In the genomic region with DNA sequence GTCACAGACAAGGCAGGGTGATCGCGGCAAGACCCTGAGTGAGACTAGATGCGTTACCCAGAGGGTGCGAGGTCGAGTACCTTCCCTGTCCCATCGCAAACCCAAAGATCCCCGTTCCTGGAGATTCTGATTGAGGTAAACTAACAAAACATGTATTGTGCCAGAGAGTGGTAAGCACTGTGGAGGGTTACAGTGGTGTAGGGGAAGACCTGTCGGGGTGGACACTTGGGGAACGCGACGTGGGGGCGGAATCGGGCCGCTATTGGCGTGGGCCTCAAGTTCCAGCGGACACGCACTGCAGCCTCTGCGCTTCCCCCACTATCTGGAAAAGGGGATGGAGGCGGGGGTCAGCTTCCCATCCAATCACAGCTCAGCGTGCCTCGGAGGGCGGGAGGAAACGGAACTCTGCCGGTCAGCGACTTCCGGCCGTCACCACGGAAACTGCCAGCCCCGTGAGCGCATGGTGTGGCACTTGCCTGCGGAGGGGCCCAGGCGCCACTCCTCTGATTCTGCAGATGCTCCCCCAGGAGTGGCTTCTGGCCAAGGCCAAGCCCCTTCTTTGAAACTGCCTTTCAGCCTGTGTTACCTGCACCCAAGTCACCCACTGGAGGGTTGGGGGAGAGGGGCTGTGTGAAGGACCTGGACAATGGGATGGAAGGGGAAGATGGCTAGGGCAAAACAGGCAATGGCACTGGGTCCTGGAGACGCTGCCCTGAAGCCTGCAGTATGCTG, we compare ENCODE assay signal across 8 cellular contexts. TPM values are rescaled to one million over a fixed set of nuclear protein-coding genes. Genes with fewer than 3 reads are reported as not detected.
DNase-seq lines count a peak whose midpoint lies in the region; ATAC-seq, FAIRE-seq and TF ChIP-seq lines count a peak whose summit lies in the region.

No MANE protein-coding gene starts in this region.

- H3K27me3 ChIP-seq in esophagus muscularis mucosa, result peaks cover 0 to 8% (median 0%) of the 10 kb centered on the region in 4 donors

- FAIRE-seq in GM12892 (lab: Jason Lieb, UNC), result no peak

- no peak for ATAC-seq in HG03039 (IDR thresholded peaks at IDR 0.05; ENCODE audit: unreplicated experiment)
- no peak for ATAC-seq in HG03521 (IDR thresholded peaks at IDR 0.05; ENCODE audit: unreplicated experiment)

- intact Hi-C loops in esophagus muscularis mucosa (cut with DNase I), result no loop called here

- no peaks in the 10 kb centered on the region for H3K9me3 ChIP-seq in esophagus muscularis mucosa

- TF ChIP-seq EP300 in esophagus muscularis mucosa (IDR thresholded peaks at IDR 0.05), result no peak

- H3K27ac ChIP-seq in esophagus muscularis mucosa (replicated peaks in 1 of 4) (peak overlapping the region; percentile 96 to 100 (median 100)), substantia nigra (ENCODE audit: low read depth, low read length, poor library complexity, severe bottlenecking) (peak overlapping the region; percentile 100)

- DNase-seq in GM12892 (ENCODE audit: insufficient read length), result peak; percentile 93
- peak; percentile 87 for DNase-seq in HS-27A (ENCODE audit: low read depth)
- peak; percentile 69 for DNase-seq in activated CD8-positive, alpha-beta memory T cell treated with anti-CD3 and anti-CD28 coated beads, Interleukin-2, amount 50 U/mL, for 24 hours (ENCODE audit: extremely low read depth)
- peak; percentile 98 for DNase-seq in esophagus muscularis mucosa (ENCODE audit: extremely low spot score)
- DNase-seq in myocyte (ENCODE audit: low read depth), result peak; percentile 96
- no peak for DNase-seq in substantia nigra (lab: John Stamatoyannopoulos, UW)

- H3K36me3 ChIP-seq in esophagus muscularis mucosa, result peaks cover 12 to 20% (median 16%) of the 10 kb centered on the region in 4 donors

- no peak for TF ChIP-seq CTCF in esophagus muscularis mucosa (IDR thresholded peaks at IDR 0.05)

- TF ChIP-seq POLR2A in GM12892 (IDR thresholded peaks at IDR 0.05; ENCODE audit: low read depth, low read length), result peak; percentile 94
- peak; percentile 56 for TF ChIP-seq POLR2A in esophagus muscularis mucosa (IDR thresholded peaks at IDR 0.05; ENCODE audit: low read depth)

- peak overlapping the region; percentile 67 to 89 (median 84) for H3K4me3 ChIP-seq in esophagus muscularis mucosa

- 13% methylated on average over 3 of the region's 33 CpGs for WGBS in esophagus muscularis mucosa

- peaks cover 58 to 74% (median 73%) of the 10 kb centered on the region in 4 donors for H3K4me1 ChIP-seq in esophagus muscularis mucosa

RNA-seq across cellular contexts. Expression of a gene that starts 1.0 kb away (rescaled TPM):
- polyA plus RNA-seq in GM12892 (2012; ENCODE audit: missing spikeins), result 70.4 TPM
- 10 to 100 TPM; 36.1 to 54.9 (median 45.8) TPM for total RNA-seq in esophagus muscularis mucosa
- total RNA-seq in myocyte, result 76.1 and 92.4 TPM in 2 replicates
- polyA plus RNA-seq in myocyte (2012), result 130 TPM

RNA-seq across cellular contexts. Expression of a gene that starts 4.5 kb away (rescaled TPM):
- polyA plus RNA-seq in GM12892 (2012; ENCODE audit: missing spikeins), result 128 TPM
- 100 to 1,000 TPM; 124 to 145 (median 141) TPM for total RNA-seq in esophagus muscularis mucosa
- total RNA-seq in myocyte, result 120 and 132 TPM in 2 replicates
- polyA plus RNA-seq in myocyte (2012), result 260 TPM

RNA-seq across cellular contexts. Expression of a gene that starts 13.7 kb away (rescaled TPM):
- 5.8 TPM for polyA plus RNA-seq in GM12892 (2012; ENCODE audit: missing spikeins)
- total RNA-seq in esophagus muscularis mucosa, result 10 to 100 TPM; 20.5 to 29.3 (median 22.4) TPM
- 20.4 and 22.3 TPM in 2 replicates for total RNA-seq in myocyte
- 24.7 TPM for polyA plus RNA-seq in myocyte (2012)

RNA-seq across cellular contexts. Expression of a gene that starts 15.6 kb away (rescaled TPM):
- polyA plus RNA-seq in GM12892 (2012; ENCODE audit: missing spikeins), result 283 TPM
- total RNA-seq in esophagus muscularis mucosa (100 to 1,000 TPM; 152 to 319 (median 264) TPM), myocyte (238 and 268 TPM in 2 replicates)
- 331 TPM for polyA plus RNA-seq in myocyte (2012)

RNA-seq across cellular contexts. Expression of a gene that starts 39.8 kb away (rescaled TPM):
- 3.1 TPM for polyA plus RNA-seq in GM12892 (2012; ENCODE audit: missing spikeins)
- total RNA-seq in esophagus muscularis mucosa (10 to 100 TPM in 2 of 4 donors, 1 to 10 TPM in 2; 8.8 to 20.0 (median 12.1) TPM), myocyte (7.2 and 10.9 TPM in 2 replicates)
- 14.1 TPM for polyA plus RNA-seq in myocyte (2012)

Comparison
In these comparisons a context has a peak if more than half of its experiments do, and no peak if none do; other contexts are left out.
1. DNase-seq: peak in GM12892 (single experiment), HS-27A (single experiment), activated CD8-positive, alpha-beta memory T cell treated with anti-CD3 and anti-CD28 coated beads, Interleukin-2, amount 50 U/mL, for 24 hours (single experiment), esophagus muscularis mucosa (single experiment) and myocyte (single experiment); none in substantia nigra (0 of 49).